ENCODE assay signal across 8 cellular contexts in the genomic region with DNA sequence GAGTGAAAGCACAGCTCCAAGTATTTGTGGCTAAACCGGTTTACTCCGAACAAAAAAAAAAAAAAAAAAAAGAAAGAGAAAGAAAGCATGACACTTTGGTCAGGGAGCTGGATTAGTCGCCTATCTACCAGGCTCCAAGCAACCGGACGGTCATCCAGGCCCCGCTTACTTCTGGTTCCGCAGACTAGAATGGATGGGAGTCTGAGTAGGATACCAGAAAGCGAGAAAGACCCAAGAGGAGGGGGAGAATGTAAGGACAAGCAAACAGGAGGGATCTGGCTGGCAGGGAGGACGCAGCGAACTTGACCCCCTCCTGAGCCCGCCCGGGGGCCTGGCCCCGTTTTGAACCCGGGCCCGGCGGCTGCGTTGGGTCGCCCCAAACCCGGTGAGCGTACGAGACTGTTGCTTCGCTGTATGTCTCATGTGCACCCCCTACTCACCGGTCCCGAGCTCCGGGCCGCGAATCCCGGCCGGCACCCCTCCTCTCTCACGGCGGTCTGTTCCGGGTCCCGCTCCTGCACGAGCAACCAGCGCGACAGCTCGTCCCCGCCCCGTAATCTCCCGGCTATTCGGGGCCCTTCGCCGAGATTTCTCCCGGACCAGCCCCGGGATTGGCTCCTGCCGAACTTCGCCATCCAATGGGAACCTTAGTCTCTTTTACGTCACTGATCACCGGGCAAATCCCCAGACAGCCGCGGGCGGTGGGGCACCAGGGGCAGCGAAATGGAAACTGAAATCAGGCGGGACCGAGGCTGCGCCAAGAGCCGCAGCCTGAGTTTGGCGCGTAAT. TPM values are rescaled to one million over a fixed set of nuclear protein-coding genes. Genes with fewer than 3 reads are reported as not detected.
DNase-seq lines count a peak whose midpoint lies in the region; ATAC-seq and TF ChIP-seq lines count a peak whose summit lies in the region.

A gene with protein sequence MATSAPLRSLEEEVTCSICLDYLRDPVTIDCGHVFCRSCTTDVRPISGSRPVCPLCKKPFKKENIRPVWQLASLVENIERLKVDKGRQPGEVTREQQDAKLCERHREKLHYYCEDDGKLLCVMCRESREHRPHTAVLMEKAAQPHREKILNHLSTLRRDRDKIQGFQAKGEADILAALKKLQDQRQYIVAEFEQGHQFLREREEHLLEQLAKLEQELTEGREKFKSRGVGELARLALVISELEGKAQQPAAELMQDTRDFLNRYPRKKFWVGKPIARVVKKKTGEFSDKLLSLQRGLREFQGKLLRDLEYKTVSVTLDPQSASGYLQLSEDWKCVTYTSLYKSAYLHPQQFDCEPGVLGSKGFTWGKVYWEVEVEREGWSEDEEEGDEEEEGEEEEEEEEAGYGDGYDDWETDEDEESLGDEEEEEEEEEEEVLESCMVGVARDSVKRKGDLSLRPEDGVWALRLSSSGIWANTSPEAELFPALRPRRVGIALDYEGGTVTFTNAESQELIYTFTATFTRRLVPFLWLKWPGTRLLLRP (minus strand): TSS at position 542 of the 789 bp plus-strand sequence. CDS start 14,303 bp downstream, outside the sequence.

- intact Hi-C loops in naive thymus-derived CD4-positive, alpha-beta T cell (cut with micrococcal nuclease) = loop anchor here (1.0 to 10.0 kb wide), 16 partner anchors 111 to 1916 kb away; partner anchors contain the start of genes ABCF1 (in 2 of the 2), RPP21 (in 2 of the 2), ATF6B (in 1 of the 2) and GNL1 (in 1 of the 2)

- peak within 1 kb of the TSS; percentile 93 for H3K4me3 ChIP-seq in LNCaP clone FGC (ENCODE audit: low read depth, low read length)
- peak within 1 kb of the TSS; percentile 76 to 93 (median 86) for H3K4me3 ChIP-seq in fibroblast of lung (replicated peaks in 1 of 4; ENCODE audit: control extremely low read depth in 1 of 4, insufficient read depth in 1 of 4, low read depth in 3 of 4, low read length in 4 of 4)
- H3K4me3 ChIP-seq in naive thymus-derived CD4-positive, alpha-beta T cell (ENCODE audit: low read length) = peak within 1 kb of the TSS; percentile 83

- H3K4me3 Mint-ChIP-seq in activated T-helper 17 cell treated with anti-CD3 and anti-CD28 coated beads, Interleukin-2, amount 50 U/mL, for 72 hours = peak within 1 kb of the TSS; percentile 92
- H3K4me3 Mint-ChIP-seq in naive thymus-derived CD4-positive, alpha-beta T cell = peak within 1 kb of the TSS; percentile 89 to 100 (median 96)
- H3K4me3 Mint-ChIP-seq in stimulated activated naive B cell treated with anti-CD40 and anti-IgM and Interleukin-4, amounts not matched to agents 10 μg/mL and 1 μg/mL and 100 μg/mL, for 72 hours = peak within 1 kb of the TSS; percentile 90 to 99

- H3K79me2 ChIP-seq in fibroblast of lung (ENCODE audit: control insufficient read depth, insufficient read depth, low read length) = peaks cover 33% of the 10 kb centered on the region

- H3K36me3 ChIP-seq in fibroblast of lung (ENCODE audit: control insufficient read depth, insufficient read depth, low read length) = no peaks in the 10 kb centered on the region
- peaks cover 0 to 9% (median 0%) of the 10 kb centered on the region in 3 experiments for H3K36me3 ChIP-seq in naive thymus-derived CD4-positive, alpha-beta T cell (ENCODE audit: control insufficient read depth in 2 of 3, insufficient read depth in 3 of 3, low read length in 3 of 3)

- H3K9me3 Mint-ChIP-seq in activated T-helper 17 cell treated with anti-CD3 and anti-CD28 coated beads, Interleukin-2, amount 50 U/mL, for 72 hours = no peaks in the 10 kb centered on the region
- H3K9me3 Mint-ChIP-seq in naive thymus-derived CD4-positive, alpha-beta T cell = peaks cover 0 to 2% (median 0%) of the 10 kb centered on the region in 11 donors
- H3K9me3 Mint-ChIP-seq in stimulated activated naive B cell treated with anti-CD40 and anti-IgM and Interleukin-4, amounts not matched to agents 10 μg/mL and 1 μg/mL and 100 μg/mL, for 72 hours = no peaks in the 10 kb centered on the region

- no peaks in the 10 kb centered on the region for H3K27me3 Mint-ChIP-seq in activated T-helper 17 cell treated with anti-CD3 and anti-CD28 coated beads, Interleukin-2, amount 50 U/mL, for 72 hours
- H3K27me3 Mint-ChIP-seq in naive thymus-derived CD4-positive, alpha-beta T cell = peaks cover 0 to 5% (median 0%) of the 10 kb centered on the region in 5 donors
- no peaks in the 10 kb centered on the region for H3K27me3 Mint-ChIP-seq in stimulated activated naive B cell treated with anti-CD40 and anti-IgM and Interleukin-4, amounts not matched to agents 10 μg/mL and 1 μg/mL and 100 μg/mL, for 72 hours

- H4K20me1 ChIP-seq in fibroblast of lung (ENCODE audit: control insufficient read depth, extremely low read depth, insufficient read depth, low read length) = no peaks in the 10 kb centered on the region

- H3K27me3 ChIP-seq in fibroblast of lung (ENCODE audit: control insufficient read depth, insufficient read depth, low read length) = no peaks in the 10 kb centered on the region
- no peaks in the 10 kb centered on the region for H3K27me3 ChIP-seq in naive thymus-derived CD4-positive, alpha-beta T cell (ENCODE audit: control insufficient read depth in 2 of 2, insufficient read depth in 2 of 2, low read length in 2 of 2)

- DNase-seq in Daoy (ENCODE audit: low read depth) (peak; percentile 99), GOT3 (lab: John Stamatoyannopoulos, UW) (peak; percentile 96), LNCaP clone FGC (ENCODE audit: low read depth) (peak; percentile 88), RWPE1 (ENCODE audit: low spot score) (peak; percentile 99), fibroblast of lung (ENCODE audit: low read depth in 2 of 2) (peak; percentile 94 to 96)
- peak; percentile 88 to 99 (median 97) for DNase-seq in naive thymus-derived CD4-positive, alpha-beta T cell
- peak; percentile 99 for DNase-seq in stimulated activated naive B cell treated with anti-CD40 and anti-IgM and Interleukin-4, amounts not matched to agents 10 μg/mL and 1 μg/mL and 100 μg/mL, for 72 hours

- H3K27ac ChIP-seq in RWPE1 = peak within 1 kb of the TSS; percentile 92
- peak within 1 kb of the TSS; percentile 92 for H3K27ac ChIP-seq in fibroblast of lung (ENCODE audit: insufficient read depth, low read length)
- peak within 1 kb of the TSS; percentile 99 for H3K27ac ChIP-seq in naive thymus-derived CD4-positive, alpha-beta T cell (ENCODE audit: low read depth, low read length)

- peak; percentile 90 for ATAC-seq in activated T-helper 17 cell treated with anti-CD3 and anti-CD28 coated beads, Interleukin-2, amount 50 U/mL, for 72 hours (replicated peaks)
- ATAC-seq in naive thymus-derived CD4-positive, alpha-beta T cell = peak; percentile 94
- ATAC-seq in stimulated activated naive B cell treated with anti-CD40 and anti-IgM and Interleukin-4, amounts not matched to agents 10 μg/mL and 1 μg/mL and 100 μg/mL, for 72 hours (replicated peaks) = peak; percentile 85 to 87

- peak within 1 kb of the TSS; percentile 98 for H3K27ac Mint-ChIP-seq in activated T-helper 17 cell treated with anti-CD3 and anti-CD28 coated beads, Interleukin-2, amount 50 U/mL, for 72 hours
- H3K27ac Mint-ChIP-seq in naive thymus-derived CD4-positive, alpha-beta T cell = peak within 1 kb of the TSS; percentile 96 to 100 (median 99)
- H3K27ac Mint-ChIP-seq in stimulated activated naive B cell treated with anti-CD40 and anti-IgM and Interleukin-4, amounts not matched to agents 10 μg/mL and 1 μg/mL and 100 μg/mL, for 72 hours = peak within 1 kb of the TSS; percentile 100

- H3K36me3 Mint-ChIP-seq in activated T-helper 17 cell treated with anti-CD3 and anti-CD28 coated beads, Interleukin-2, amount 50 U/mL, for 72 hours (ENCODE audit: low read depth) = peaks cover 36% of the 10 kb centered on the region
- peaks cover 0 to 19% (median 7%) of the 10 kb centered on the region in 5 donors for H3K36me3 Mint-ChIP-seq in naive thymus-derived CD4-positive, alpha-beta T cell
- peaks cover 18 to 41% of the 10 kb centered on the region in 2 donors for H3K36me3 Mint-ChIP-seq in stimulated activated naive B cell treated with anti-CD40 and anti-IgM and Interleukin-4, amounts not matched to agents 10 μg/mL and 1 μg/mL and 100 μg/mL, for 72 hours

- CTCF ChIA-PET in RWPE1 (lab: Yijun Ruan, JAX) = interaction anchor here (0.6 to 0.8 kb wide), 4 partner anchors 19 to 112 kb away, joined by 3 to 6 read pairs (median 4); no protein-coding TSS in a partner anchor
- CTCF ChIA-PET in naive thymus-derived CD4-positive, alpha-beta T cell (lab: Charles Lee) = interaction anchor here (0.6 kb wide), 1 partner anchor 452 kb away, joined by 4 read pairs; no protein-coding TSS in a partner anchor

- H3K9me3 ChIP-seq in fibroblast of lung (ENCODE audit: control insufficient read depth, insufficient read depth, low read depth, low read length) = no peaks in the 10 kb centered on the region
- no peaks in the 10 kb centered on the region for H3K9me3 ChIP-seq in naive thymus-derived CD4-positive, alpha-beta T cell (ENCODE audit: control insufficient read depth in 2 of 3, low read length in 3 of 3)

- peaks cover 45% of the 10 kb centered on the region for H3K4me1 Mint-ChIP-seq in activated T-helper 17 cell treated with anti-CD3 and anti-CD28 coated beads, Interleukin-2, amount 50 U/mL, for 72 hours
- peaks cover 47 to 62% (median 52%) of the 10 kb centered on the region in 7 donors for H3K4me1 Mint-ChIP-seq in naive thymus-derived CD4-positive, alpha-beta T cell
- H3K4me1 Mint-ChIP-seq in stimulated activated naive B cell treated with anti-CD40 and anti-IgM and Interleukin-4, amounts not matched to agents 10 μg/mL and 1 μg/mL and 100 μg/mL, for 72 hours = peaks cover 41 to 61% of the 10 kb centered on the region in 2 donors

- TF ChIP-seq CTCF in LNCaP clone FGC (IDR thresholded peaks at IDR 0.05; ENCODE audit: control insufficient read depth, extremely low read depth, insufficient read depth) (no peak), RWPE1 (conservative IDR thresholded peaks at IDR 0.05; ENCODE audit: low read depth) (no peak), fibroblast of lung (conservative IDR thresholded peaks at IDR 0.05 in 1 of 2, IDR thresholded peaks at IDR 0.05 in 1 of 2; ENCODE audit: low read depth in 1 of 2, low read length in 2 of 2) (no peak)

- H3K4me2 ChIP-seq in fibroblast of lung (ENCODE audit: extremely low read depth, insufficient read depth, low read length) = peak within 1 kb of the TSS; percentile 84

- peak within 1 kb of the TSS; percentile 97 for H3K9ac ChIP-seq in fibroblast of lung (ENCODE audit: insufficient read depth, low read length)

- peaks cover 8% of the 10 kb centered on the region for H3K4me1 ChIP-seq in fibroblast of lung (ENCODE audit: control insufficient read depth, extremely low read depth, insufficient read depth, low read length)
- H3K4me1 ChIP-seq in naive thymus-derived CD4-positive, alpha-beta T cell (ENCODE audit: control insufficient read depth in 2 of 2, insufficient read depth in 2 of 2, low read length in 2 of 2) = peaks cover 32 to 39% of the 10 kb centered on the region in 2 donors

- POLR2A ChIA-PET in RWPE1 (lab: Yijun Ruan, JAX; ENCODE audit: low non-redundant PET) = interaction anchor here (0.7 kb wide), 1 partner anchor 9 kb away, joined by 3 read pairs; no protein-coding TSS in a partner anchor
- POLR2A ChIA-PET in naive thymus-derived CD4-positive, alpha-beta T cell (lab: Charles Lee) = interaction anchor here (0.5 to 3.1 kb wide), 23 partner anchors 8 to 598 kb away, joined by 3 to 41 read pairs (median 4); partner anchors contain the start of genes PPP1R11 and TRIM39

- peak within 1 kb of the TSS; percentile 80 for H2AFZ ChIP-seq in fibroblast of lung (ENCODE audit: low read length)

RNA-seq across cellular contexts. Expression of the gene that starts here (rescaled TPM):
- 36.6 and 66.5 TPM in 2 replicates for total RNA-seq in Daoy (2014; rRNA removed; shearing (Covaris generic))
- 10 to 100 TPM; 37.6 to 67.0 TPM for total RNA-seq in activated T-helper 17 cell treated with anti-CD3 and anti-CD28 coated beads, Interleukin-2, amount 50 U/mL, for 72 hours
- total RNA-seq in fibroblast of lung = 20.5 and 22.5 TPM in 2 replicates
- polyA plus RNA-seq in fibroblast of lung = 18.8 and 26.0 TPM in 2 replicates
- 23.6 and 28.7 TPM in 2 replicates for polyA plus RNA-seq in fibroblast of lung (2012)
- 53.6 and 61.8 TPM in 2 replicates for polyA minus RNA-seq in fibroblast of lung (ENCODE audit: low replicate concordance)
- 10 to 100 TPM; 40.1 to 73.1 (median 49.1) TPM for total RNA-seq in naive thymus-derived CD4-positive, alpha-beta T cell
- polyA plus RNA-seq in naive thymus-derived CD4-positive, alpha-beta T cell = 10 to 100 TPM; 23.0 to 45.8 TPM

Comparison
In these comparisons a context has a peak if more than half of its experiments do, and no peak if none do; other contexts are left out.
1. Peak in every context shown above with its lines: DNase-seq, ATAC-seq, H3K4me3 ChIP-seq and H3K27ac ChIP-seq.